Comparison of ENCODE assay signal across 1 cellular context in the genomic region with DNA sequence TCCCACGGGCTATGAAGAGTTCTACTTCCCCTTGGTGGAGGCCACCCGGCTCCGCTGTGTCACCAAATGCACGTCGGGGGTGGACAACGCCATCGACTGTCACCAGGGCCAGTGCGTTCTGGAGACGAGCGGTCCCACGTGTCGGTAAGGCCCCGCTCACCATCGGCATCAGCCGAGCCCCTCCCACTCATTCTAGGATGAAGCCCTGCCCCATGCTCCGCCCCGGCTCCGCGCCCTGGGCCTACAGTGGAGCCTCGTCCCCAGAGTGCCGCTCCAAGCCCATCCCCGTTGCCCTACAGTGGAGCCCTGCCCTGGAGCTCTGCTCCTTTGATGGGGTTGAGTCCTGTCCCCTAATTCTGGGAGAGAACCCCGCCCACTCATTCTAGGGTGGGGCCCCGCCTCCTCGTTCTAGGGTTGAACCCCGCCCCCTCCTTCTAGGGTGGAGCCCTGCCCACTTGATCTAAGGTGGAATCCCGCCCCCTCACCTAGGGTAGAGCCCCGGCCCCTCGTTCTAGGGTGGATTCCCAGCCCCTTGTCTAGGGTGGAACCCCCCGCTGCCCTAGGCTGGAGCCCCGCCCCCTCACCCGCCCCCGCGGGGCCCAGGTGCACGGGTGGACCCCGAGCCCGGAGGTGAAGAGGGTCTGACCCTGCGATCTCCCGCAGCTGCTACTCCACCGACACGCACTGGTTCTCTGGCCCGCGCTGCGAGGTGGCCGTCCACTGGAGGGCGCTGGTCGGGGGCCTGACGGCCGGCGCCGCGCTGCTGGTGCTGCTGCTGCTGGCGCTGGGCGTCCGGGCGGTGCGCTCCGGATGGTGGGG.
TF ChIP-seq lines count a peak whose summit lies in the region.

No MANE protein-coding gene starts in this region.

TF ChIP-seq in HepG2, 621 proteins besides CTCF, POLR2A, EP300 and RAD21 (continues in another document):
- TF ChIP-seq STAT5B (CRISPR knock-in tag; IDR thresholded peaks at IDR 0.05) (peak; percentile 54; the same call in 1 of the 2 replicates), ZNF274 (CRISPR knock-in tag; IDR thresholded peaks at IDR 0.05) (0 out of 2 replicates have a peak, but pooled peaks have one; percentile 21), REST (IDR thresholded peaks at IDR 0.05; ENCODE audit: borderline replicate concordance in 1 of 2, low read depth in 1 of 2, low read length in 2 of 2) (peak in 1 of 2 experiments; percentile 34; a peak in 1 of 4 replicates), MED8 (CRISPR knock-in tag; IDR thresholded peaks at IDR 0.05; ENCODE audit: insufficient replicate concordance) (no peak), ZBTB33 (CRISPR knock-in tag; IDR thresholded peaks at IDR 0.05) (peak; percentile 59; the same call in 1 of the 2 replicates), JUN (CRISPR knock-in tag; IDR thresholded peaks at IDR 0.05) (no peak), HNF4G (IDR thresholded peaks at IDR 0.05; ENCODE audit: borderline replicate concordance, low read depth, low read length) (peak; percentile 5; the same call in 1 of the 2 replicates), HNF4G (CRISPR knock-in tag; IDR thresholded peaks at IDR 0.05; ENCODE audit: borderline replicate concordance, low read depth) (no peak), THAP11 (CRISPR knock-in tag; IDR thresholded peaks at IDR 0.05) (peak; percentile 50; the same call in 1 of the 2 replicates), ZNF629 (CRISPR knock-in tag; conservative IDR thresholded peaks at IDR 0.05) (0 out of 2 replicates have a peak, but pooled peaks have one; percentile 35), ZNF777 (CRISPR knock-in tag; IDR thresholded peaks at IDR 0.05) (0 out of 2 replicates have a peak, but pooled peaks have one; percentile 39), NFE2 (CRISPR knock-in tag; IDR thresholded peaks at IDR 0.05) (no peak), MXD1 (CRISPR knock-in tag; IDR thresholded peaks at IDR 0.05) (no peak), ZKSCAN8 (CRISPR knock-in tag; IDR thresholded peaks at IDR 0.05; ENCODE audit: borderline replicate concordance) (0 out of 2 replicates have a peak, but pooled peaks have one; percentile 42), ZNF501 (CRISPR knock-in tag; IDR thresholded peaks at IDR 0.05) (no peak), ZNF10 (CRISPR knock-in tag; IDR thresholded peaks at IDR 0.05; ENCODE audit: borderline replicate concordance, low read depth) (no peak), FOXP4 (CRISPR knock-in tag; IDR thresholded peaks at IDR 0.05) (no peak), ZFY (CRISPR knock-in tag; IDR thresholded peaks at IDR 0.05) (peak; percentile 42; the same call in 1 of the 2 replicates), ZFX (CRISPR knock-in tag; IDR thresholded peaks at IDR 0.05; ENCODE audit: low read depth) (peak; percentile 45; the same call in 1 of the 2 replicates), CAMTA2 (CRISPR knock-in tag; IDR thresholded peaks at IDR 0.05; ENCODE audit: borderline replicate concordance) (no peak), MIER2 (CRISPR knock-in tag; IDR thresholded peaks at IDR 0.05) (peak; percentile 59; the same call in 1 of the 2 replicates), GATAD1 (CRISPR knock-in tag; IDR thresholded peaks at IDR 0.05) (no peak), SETDB1 (CRISPR knock-in tag; IDR thresholded peaks at IDR 0.05; ENCODE audit: borderline replicate concordance) (no peak), ISL2 (CRISPR knock-in tag; IDR thresholded peaks at IDR 0.05) (no peak), PHF20 (CRISPR knock-in tag; IDR thresholded peaks at IDR 0.05) (no peak), MAFK (conservative IDR thresholded peaks at IDR 0.05 in 1 of 2, IDR thresholded peaks at IDR 0.05 in 1 of 2; ENCODE audit: low read length in 2 of 2) (no peak), SNRNP70 (IDR thresholded peaks at IDR 0.05; ENCODE audit: low read depth, low read length) (no peak), ZMAT5 (CRISPR knock-in tag; IDR thresholded peaks at IDR 0.05; ENCODE audit: borderline replicate concordance, low read depth) (no peak), CREB1 (IDR thresholded peaks at IDR 0.05) (no peak), CREB1 (CRISPR knock-in tag; IDR thresholded peaks at IDR 0.05) (no peak), MAFF (IDR thresholded peaks at IDR 0.05; ENCODE audit: low read depth, low read length) (no peak), MTF2 (CRISPR knock-in tag; IDR thresholded peaks at IDR 0.05; ENCODE audit: borderline replicate concordance) (peak; percentile 87; the same call in 1 of the 2 replicates), KDM5B (CRISPR knock-in tag; IDR thresholded peaks at IDR 0.05; ENCODE audit: borderline replicate concordance) (peak; percentile 24; the same call in 1 of the 2 replicates), ARID5B (CRISPR knock-in tag; IDR thresholded peaks at IDR 0.05) (peak; percentile 24; the same call in 1 of the 2 replicates), SNAPC5 (CRISPR knock-in tag; IDR thresholded peaks at IDR 0.05; ENCODE audit: borderline replicate concordance) (no peak), ZNF549 (CRISPR knock-in tag; IDR thresholded peaks at IDR 0.05) (no peak), SMARCC2 (IDR thresholded peaks at IDR 0.05) (no peak), WIZ (CRISPR knock-in tag; IDR thresholded peaks at IDR 0.05) (peak; percentile 48; the same call in 1 of the 2 replicates), SRY (CRISPR knock-in tag; IDR thresholded peaks at IDR 0.05) (peak; percentile 39; the same call in 1 of the 2 replicates), ZBTB7B (CRISPR knock-in tag; IDR thresholded peaks at IDR 0.05) (0 out of 2 replicates have a peak, but pooled peaks have one; percentile 44), SAFB2 (CRISPR knock-in tag; IDR thresholded peaks at IDR 0.05; ENCODE audit: borderline replicate concordance, low read depth) (no peak)
- TF ChIP-seq, protein P1, sequence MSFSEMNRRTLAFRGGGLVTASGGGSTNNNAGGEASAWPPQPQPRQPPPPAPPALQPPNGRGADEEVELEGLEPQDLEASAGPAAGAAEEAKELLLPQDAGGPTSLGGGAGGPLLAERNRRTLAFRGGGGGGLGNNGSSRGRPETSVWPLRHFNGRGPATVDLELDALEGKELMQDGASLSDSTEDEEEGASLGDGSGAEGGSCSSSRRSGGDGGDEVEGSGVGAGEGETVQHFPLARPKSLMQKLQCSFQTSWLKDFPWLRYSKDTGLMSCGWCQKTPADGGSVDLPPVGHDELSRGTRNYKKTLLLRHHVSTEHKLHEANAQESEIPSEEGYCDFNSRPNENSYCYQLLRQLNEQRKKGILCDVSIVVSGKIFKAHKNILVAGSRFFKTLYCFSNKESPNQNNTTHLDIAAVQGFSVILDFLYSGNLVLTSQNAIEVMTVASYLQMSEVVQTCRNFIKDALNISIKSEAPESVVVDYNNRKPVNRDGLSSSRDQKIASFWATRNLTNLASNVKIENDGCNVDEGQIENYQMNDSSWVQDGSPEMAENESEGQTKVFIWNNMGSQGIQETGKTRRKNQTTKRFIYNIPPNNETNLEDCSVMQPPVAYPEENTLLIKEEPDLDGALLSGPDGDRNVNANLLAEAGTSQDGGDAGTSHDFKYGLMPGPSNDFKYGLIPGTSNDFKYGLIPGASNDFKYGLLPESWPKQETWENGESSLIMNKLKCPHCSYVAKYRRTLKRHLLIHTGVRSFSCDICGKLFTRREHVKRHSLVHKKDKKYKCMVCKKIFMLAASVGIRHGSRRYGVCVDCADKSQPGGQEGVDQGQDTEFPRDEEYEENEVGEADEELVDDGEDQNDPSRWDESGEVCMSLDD (CRISPR knock-in tag; IDR thresholded peaks at IDR 0.05; ENCODE audit: borderline replicate concordance), result no peak
